In genomic region chr7:150313367-150313809, GRCh38 we compare ENCODE assay signal across 13 cellular contexts. TPM values are rescaled to one million over a fixed set of nuclear protein-coding genes. Genes with fewer than 3 reads are reported as not detected.
"Had no signal": no experiment of that assay in that cellular context is flagged by ENCODE, and none has a peak within 500 bp of the region (broad histone marks: within the 10 kb centered on the region; RNA-seq: fewer than 3 reads in every experiment).

No MANE protein-coding gene starts in this region.

- FAIRE-seq: keratinocyte had no signal

- H3K4me1 ChIP-seq: ascending aorta, left lung had no signal

- H3K9me3 ChIP-seq: ascending aorta, left lung, neutrophil, thoracic aorta had no signal

- H3K36me3 ChIP-seq: ascending aorta, left lung, neutrophil, thoracic aorta had no signal

- H3K4me3 ChIP-seq: ascending aorta, left lung, thoracic aorta had no signal

- H3K27ac ChIP-seq: ascending aorta, left lung, neutrophil, thoracic aorta had no signal

- DNase-seq: activated CD4-positive, alpha-beta T cell treated with anti-CD3 and anti-CD28 coated beads, Interleukin-2, amount 50 U/mL, for 48 hours; activated naive CD4-positive, alpha-beta T cell treated with anti-CD3 and anti-CD28 coated beads for 36 hours; activated naive CD8-positive, alpha-beta T cell treated with anti-CD3 and anti-CD28 coated beads, Interleukin-2, amount 50 U/mL, for 24 hours; activated T-cell treated with anti-CD3 and anti-CD28 coated beads, Interleukin-2, amount 50 U/mL, for 1 hour; left lung; naive thymus-derived CD8-positive, alpha-beta T cell; T-helper 2 cell had no signal

- ATAC-seq: activated naive CD8-positive, alpha-beta T cell treated with anti-CD3 and anti-CD28 coated beads, Interleukin-2, amount 50 U/mL, for 24 hours; left lung; naive thymus-derived CD8-positive, alpha-beta T cell; stimulated activated effector memory CD8-positive, alpha-beta T cell treated with anti-CD3 and anti-CD28 coated beads, Interleukin-12 subunit alpha, Interleukin-12 subunit beta, amount 100 ng/mL, for 72 hours had no signal

- H3K27me3 ChIP-seq: ascending aorta, left lung, neutrophil had no signal

RNA-seq across cellular contexts. Expression of gene RARRES2, which starts 28.0 kb away (rescaled TPM):
- total RNA-seq: activated naive CD4-positive, alpha-beta T cell treated with anti-CD3 and anti-CD28 coated beads for 36 hours; activated T-helper 2 cell treated with anti-CD3 and anti-CD28 coated beads, Interferon-gamma antibody, Interleukin-2, Interleukin-4, amounts not matched to agents 10 μg/mL and 5 μg/mL and 100 μg/mL, durations not matched to agents 14 hours and 24 hours and 36 hours had no signal
- polyA plus RNA-seq: keratinocyte; naive thymus-derived CD8-positive, alpha-beta T cell had no signal
